Comparison of ENCODE assay signal across 10 cellular contexts in genomic region chr12:44812062-44812461, GRCh38.
A peak's percentile ranks its signal among the peaks of the same experiment; 100 is the strongest.
DNase-seq lines count a peak whose midpoint lies in the region; ATAC-seq and TF ChIP-seq lines count a peak whose summit lies in the region.
"Had no signal": no experiment of that assay in that cellular context is flagged by ENCODE, and none has a peak within 500 bp of the region (broad histone marks: within the 10 kb centered on the region; RNA-seq: fewer than 3 reads in every experiment).

No MANE protein-coding gene starts in this region.

- ATAC-seq in activated CD4-positive, alpha-beta T cell treated with anti-CD3 and anti-CD28 coated beads for 36 hours, result peak; percentile 84
- ATAC-seq in HG02884 (IDR thresholded peaks at IDR 0.05; ENCODE audit: unreplicated experiment) (peak; percentile 66), GM18870 (IDR thresholded peaks at IDR 0.05; ENCODE audit: unreplicated experiment) (no peak)

- H3K4me3 Mint-ChIP-seq in activated CD4-positive, alpha-beta T cell treated with anti-CD3 and anti-CD28 coated beads for 36 hours, result no peak overlapping the region
- H3K4me3 Mint-ChIP-seq: CD14-positive monocyte had no signal

- DNase-seq in activated CD4-positive, alpha-beta T cell treated with anti-CD3 and anti-CD28 coated beads for 36 hours, result peak; percentile 51
- DNase-seq in activated CD4-positive, alpha-beta T cell treated with anti-CD3 and anti-CD28 coated beads for 1 hour, result no peak
- DNase-seq in activated CD8-positive, alpha-beta memory T cell treated with anti-CD3 and anti-CD28 coated beads, Interleukin-2, amount 50 U/mL, for 4 hours, result peak; percentile 40
- no peak for DNase-seq in retinal pigment epithelial cell (ENCODE audit: low read depth)
- no peak for DNase-seq in glomerular visceral epithelial cell (ENCODE audit: extremely low spot score)
- no peak for DNase-seq in amygdala (lab: John Stamatoyannopoulos, UW)
- DNase-seq: uterus had no signal

- CTCF ChIA-PET in activated CD4-positive, alpha-beta T cell treated with anti-CD3 and anti-CD28 coated beads for 36 hours (lab: Charles Lee), result interaction anchor here (0.9 to 5.9 kb wide), 15 partner anchors 9 to 137 kb away, joined by 3 to 82 read pairs (median 5); partner anchors contain the start of gene NELL2

- intact Hi-C loops in activated CD4-positive, alpha-beta T cell treated with anti-CD3 and anti-CD28 coated beads for 36 hours (cut with DNase I, micrococcal nuclease), result loop anchor here (1.0 to 2.0 kb wide), 5 partner anchors 37 to 119 kb away; partner anchors contain the start of gene NELL2 (in 1 of the 2)

- TF ChIP-seq CTCF in retinal pigment epithelial cell (conservative IDR thresholded peaks at IDR 0.05; ENCODE audit: low read depth, low read length), result peak; percentile 35

- H3K4me3 ChIP-seq in retinal pigment epithelial cell (ENCODE audit: low read length), result no peak overlapping the region
- H3K4me3 ChIP-seq: uterus had no signal

- no peak overlapping the region for H3K27ac Mint-ChIP-seq in activated CD4-positive, alpha-beta T cell treated with anti-CD3 and anti-CD28 coated beads for 36 hours
- H3K27ac Mint-ChIP-seq: CD14-positive monocyte had no signal

- no peaks in the 10 kb centered on the region for H3K9me3 Mint-ChIP-seq in activated CD4-positive, alpha-beta T cell treated with anti-CD3 and anti-CD28 coated beads for 36 hours (ENCODE audit: low read depth)

- POLR2A ChIA-PET in activated CD4-positive, alpha-beta T cell treated with anti-CD3 and anti-CD28 coated beads for 36 hours (lab: Charles Lee), result interaction anchor here (1.0 kb wide), 1 partner anchor 119 kb away, joined by 3 read pairs; no protein-coding TSS in a partner anchor

- no peaks in the 10 kb centered on the region for H3K27me3 Mint-ChIP-seq in activated CD4-positive, alpha-beta T cell treated with anti-CD3 and anti-CD28 coated beads for 36 hours

- no peaks in the 10 kb centered on the region for H3K36me3 Mint-ChIP-seq in activated CD4-positive, alpha-beta T cell treated with anti-CD3 and anti-CD28 coated beads for 36 hours (ENCODE audit: low read depth)
- H3K36me3 Mint-ChIP-seq: CD14-positive monocyte had no signal

- H3K4me1 Mint-ChIP-seq in activated CD4-positive, alpha-beta T cell treated with anti-CD3 and anti-CD28 coated beads for 36 hours, result peaks cover 32% of the 10 kb centered on the region
- H3K4me1 Mint-ChIP-seq: CD14-positive monocyte had no signal

Comparison
In these comparisons a context has a peak if more than half of its experiments do, and no peak if none do; other contexts are left out.
1. DNase-seq: peak in activated CD4-positive, alpha-beta T cell treated with anti-CD3 and anti-CD28 coated beads for 36 hours (single experiment) and activated CD8-positive, alpha-beta memory T cell treated with anti-CD3 and anti-CD28 coated beads, Interleukin-2, amount 50 U/mL, for 4 hours (single experiment); none in activated CD4-positive, alpha-beta T cell treated with anti-CD3 and anti-CD28 coated beads for 1 hour (single experiment), retinal pigment epithelial cell (single experiment), glomerular visceral epithelial cell (single experiment) and amygdala (0 of 56).